Comparison of ENCODE assay signal across 9 cellular contexts in genomic region chr2:167140767-167141166, GRCh38.
DNase-seq lines count a peak whose midpoint lies in the region; TF ChIP-seq lines count a peak whose summit lies in the region.
"Had no signal": no experiment of that assay in that cellular context is flagged by ENCODE, and none has a peak within 500 bp of the region (broad histone marks: within the 10 kb centered on the region; RNA-seq: fewer than 3 reads in every experiment).

No MANE protein-coding gene starts in this region.

- peaks cover 2% of the 10 kb centered on the region for H3K4me1 Mint-ChIP-seq in CD14-positive monocyte

- in situ Hi-C loops in astrocyte of the spinal cord (cut with HindIII; ENCODE audit: low sequenced_read_pairs): no loop called here

- peaks cover 0 to 2% (median 0%) of the 10 kb centered on the region in 3 donors for H3K27me3 Mint-ChIP-seq in CD14-positive monocyte (ENCODE audit: low read depth in 3 of 3)

- no peak overlapping the region for H3K4me3 Mint-ChIP-seq in CD14-positive monocyte

- DNase-seq in A172 (ENCODE audit: low spot score) (peak; percentile 99), HS-27A (ENCODE audit: low read depth) (peak; percentile 87), astrocyte of the spinal cord (ENCODE audit: low read depth, low spot score) (peak; percentile 97), iPS-NIHi11 (ENCODE audit: low spot score) (peak; percentile 43), HUDEP-2 (lab: John Stamatoyannopoulos, UW; ENCODE audit: unreplicated experiment in 76 of 76) (no peak), CD14-positive monocyte (ENCODE audit: low spot score) (no peak), T-helper 1 cell (no peak)
- no peak for DNase-seq in activated CD4-positive, alpha-beta T cell treated with anti-CD3 and anti-CD28 coated beads for 4 hours
- DNase-seq: NCI-H1105 treated with DMSO at 0.1 percent for 48 hours had no signal

- H3K4me3 ChIP-seq in astrocyte of the spinal cord (ENCODE audit: low read depth, low read length): no peak overlapping the region

- no peaks in the 10 kb centered on the region for H3K36me3 Mint-ChIP-seq in CD14-positive monocyte

- intact Hi-C loops in CD14-positive monocyte (cut with micrococcal nuclease): no loop called here

- H3K27ac Mint-ChIP-seq in CD14-positive monocyte: no peak overlapping the region

- no peak for TF ChIP-seq CTCF in astrocyte of the spinal cord (IDR thresholded peaks at IDR 0.05; ENCODE audit: low read depth, low read length)
- TF ChIP-seq CTCF in CD14-positive monocyte (IDR thresholded peaks at IDR 0.05): no peak

- peaks cover 0 to 2% (median 0%) of the 10 kb centered on the region in 7 donors for H3K9me3 Mint-ChIP-seq in CD14-positive monocyte

Comparison
In these comparisons a context has a peak if more than half of its experiments do, and no peak if none do; other contexts are left out.
1. DNase-seq: peak in A172 (single experiment), HS-27A (single experiment), astrocyte of the spinal cord (single experiment) and iPS-NIHi11 (single experiment); none in HUDEP-2 (0 of 76), activated CD4-positive, alpha-beta T cell treated with anti-CD3 and anti-CD28 coated beads for 4 hours (0 of 2), CD14-positive monocyte (single experiment) and T-helper 1 cell (0 of 5).